In the genomic region with DNA sequence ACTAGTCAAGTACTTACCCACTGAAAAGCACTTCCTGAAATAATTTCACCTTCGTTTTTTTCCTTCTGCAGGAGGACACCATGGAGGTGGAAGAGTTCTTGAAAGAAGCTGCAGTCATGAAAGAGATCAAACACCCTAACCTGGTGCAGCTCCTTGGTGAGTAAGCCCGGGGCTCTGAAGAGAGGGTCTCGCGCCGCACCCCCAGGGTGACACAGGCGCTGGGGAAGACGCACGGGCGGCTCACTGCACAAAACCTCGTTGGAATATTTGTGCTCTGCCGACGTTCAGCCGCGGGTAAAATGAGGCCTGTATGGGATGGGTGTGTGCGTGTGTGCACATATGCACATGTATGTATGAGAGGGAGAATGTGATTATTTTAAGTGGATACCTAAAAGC, we compare ENCODE assay signal across 23 cellular contexts. TPM values are rescaled to one million over a fixed set of nuclear protein-coding genes. Genes with fewer than 3 reads are reported as not detected.
DNase-seq lines count a peak whose midpoint lies in the region; ATAC-seq and TF ChIP-seq lines count a peak whose summit lies in the region.
"Had no signal": no experiment of that assay in that cellular context is flagged by ENCODE, and none has a peak within 500 bp of the region (broad histone marks: within the 10 kb centered on the region; RNA-seq: fewer than 3 reads in every experiment).

No MANE protein-coding gene starts in this region.

- no peak overlapping the region for H4K91ac ChIP-seq in mesenchymal stem cell (ENCODE audit: low read length)

- H3K9me3 ChIP-seq in left ventricle myocardium inferior (replicated peaks) (no peaks in the 10 kb centered on the region), aorta (ENCODE audit: control insufficient read depth, low read length) (no peaks in the 10 kb centered on the region), esophagus muscularis mucosa (no peaks in the 10 kb centered on the region), mesenchymal stem cell (ENCODE audit: control insufficient read depth, low read length) (no peaks in the 10 kb centered on the region)
- H3K9me3 ChIP-seq: BE2C, MG63 had no signal

- intact Hi-C loops in left ventricle myocardium inferior (cut with micrococcal nuclease) = loop anchor here (10.0 kb wide), 1 partner anchor 63 kb away; a partner anchor contains a TSS
- intact Hi-C loops in left cardiac atrium (cut with DNase I) = no loop called here
- intact Hi-C loops in aorta (cut with DNase I) = loop anchor here in 1 of 2 donors (5.0 kb wide), 1 partner anchor 175 kb away; no protein-coding TSS in a partner anchor
- intact Hi-C loops in esophagus muscularis mucosa (cut with DNase I) = no loop called here

- TF ChIP-seq CTCF in left ventricle myocardium inferior (IDR thresholded peaks at IDR 0.05; ENCODE audit: borderline replicate concordance) (no peak), esophagus muscularis mucosa (IDR thresholded peaks at IDR 0.05) (no peak)

- peaks cover 58% of the 10 kb centered on the region for H3K36me3 ChIP-seq in left ventricle myocardium inferior
- peaks cover 0 to 5% of the 10 kb centered on the region in 2 donors for H3K36me3 ChIP-seq in aorta (ENCODE audit: control insufficient read depth in 1 of 2, insufficient read depth in 2 of 2, low read length in 1 of 2)
- H3K36me3 ChIP-seq in esophagus muscularis mucosa = peaks cover 34 to 77% (median 63%) of the 10 kb centered on the region in 4 donors
- peaks cover 56 to 85% of the 10 kb centered on the region in 2 experiments for H3K36me3 ChIP-seq in mesenchymal stem cell (ENCODE audit: control insufficient read depth in 1 of 2, insufficient read depth in 2 of 2, low read depth in 1 of 2, low read length in 2 of 2)

- peaks cover 43% of the 10 kb centered on the region for H3K36me3 Mint-ChIP-seq in stimulated activated memory B cell treated with anti-CD40 and anti-IgM and Interleukin-4, amounts not matched to agents 10 μg/mL and 1 μg/mL and 100 μg/mL, for 72 hours

- H2BK12ac ChIP-seq in mesenchymal stem cell (ENCODE audit: low read length in 2 of 2) = no peak overlapping the region

- H4K8ac ChIP-seq in mesenchymal stem cell (ENCODE audit: low read length) = no peak overlapping the region

- no peak for TF ChIP-seq POLR2A in esophagus muscularis mucosa (IDR thresholded peaks at IDR 0.05; ENCODE audit: low read depth)

- H3K27me3 ChIP-seq in left ventricle myocardium inferior (ENCODE audit: low read depth) = no peaks in the 10 kb centered on the region
- H3K27me3 ChIP-seq in layer of hippocampus (ENCODE audit: control insufficient read depth, insufficient read depth, low read length) = no peaks in the 10 kb centered on the region
- H3K27me3 ChIP-seq in aorta (ENCODE audit: control insufficient read depth in 1 of 2, insufficient read depth in 2 of 2, low read length in 1 of 2) = no peaks in the 10 kb centered on the region
- no peaks in the 10 kb centered on the region for H3K27me3 ChIP-seq in esophagus muscularis mucosa
- H3K27me3 ChIP-seq in mesenchymal stem cell (ENCODE audit: control insufficient read depth in 1 of 2, insufficient read depth in 1 of 2, low read length in 2 of 2) = no peaks in the 10 kb centered on the region
- H3K27me3 ChIP-seq: BE2C, MG63 had no signal

- no peak overlapping the region for H3K4ac ChIP-seq in mesenchymal stem cell (ENCODE audit: low read depth in 1 of 2, low read length in 2 of 2)

- no peak overlapping the region for H3K14ac ChIP-seq in mesenchymal stem cell (ENCODE audit: low read length in 2 of 2)

- H3K4me1 ChIP-seq in left ventricle myocardium inferior (peaks cover 66% of the 10 kb centered on the region), aorta (ENCODE audit: control insufficient read depth in 1 of 2, insufficient read depth in 2 of 2, low read length in 2 of 2) (peaks cover 0 to 3% of the 10 kb centered on the region in 2 donors), esophagus muscularis mucosa (peaks cover 52 to 81% (median 79%) of the 10 kb centered on the region in 4 donors), mesenchymal stem cell (ENCODE audit: control insufficient read depth, insufficient read depth, low read depth, low read length) (peaks cover 14% of the 10 kb centered on the region)

- no peak overlapping the region for H2BK5ac ChIP-seq in mesenchymal stem cell (ENCODE audit: low read depth, low read length, poor library complexity, severe bottlenecking)

- no peak overlapping the region for H3K9ac ChIP-seq in mesenchymal stem cell (ENCODE audit: low read length)
- H3K9ac ChIP-seq: GM23248 had no signal

- no peak overlapping the region for H2AFZ ChIP-seq in mesenchymal stem cell (ENCODE audit: low read depth, low read length)
- H2AFZ ChIP-seq: GM23248 had no signal

- H3K23ac ChIP-seq in mesenchymal stem cell (ENCODE audit: low read length in 2 of 2) = no peak overlapping the region

- H3K4me3 ChIP-seq in left ventricle myocardium inferior = no peak overlapping the region
- no peak overlapping the region for H3K4me3 ChIP-seq in aorta (ENCODE audit: low read length in 2 of 2)
- H3K4me3 ChIP-seq in esophagus muscularis mucosa = no peak overlapping the region
- no peak overlapping the region for H3K4me3 ChIP-seq in mesenchymal stem cell (ENCODE audit: insufficient read depth in 1 of 2, low read depth in 1 of 2, low read length in 2 of 2)
- H3K4me3 ChIP-seq: GM23248, MG63 had no signal

- no peak overlapping the region for H3K18ac ChIP-seq in mesenchymal stem cell (ENCODE audit: low read depth in 1 of 2, low read length in 2 of 2)

- no peak overlapping the region for H2BK15ac ChIP-seq in mesenchymal stem cell (ENCODE audit: low read depth, poor library complexity, severe bottlenecking)

- H2AK5ac ChIP-seq in mesenchymal stem cell (ENCODE audit: low read length, severe bottlenecking) = no peak overlapping the region

- no peak for TF ChIP-seq EP300 in esophagus muscularis mucosa (IDR thresholded peaks at IDR 0.05)

- peaks cover 20% of the 10 kb centered on the region for H3K79me1 ChIP-seq in mesenchymal stem cell (replicated peaks; ENCODE audit: low read length, poor library complexity, severe bottlenecking)

- H2BK120ac ChIP-seq in mesenchymal stem cell (ENCODE audit: low read depth, low read length) = no peak overlapping the region

- H3K9me3 Mint-ChIP-seq in stimulated activated memory B cell treated with anti-CD40 and anti-IgM and Interleukin-4, amounts not matched to agents 10 μg/mL and 1 μg/mL and 100 μg/mL, for 72 hours = no peaks in the 10 kb centered on the region

- DNase-seq in left ventricle myocardium inferior (no peak), left cardiac atrium (no peak), aorta (peak; percentile 40 to 70), esophagus muscularis mucosa (ENCODE audit: extremely low spot score) (no peak), mesenchymal stem cell (no peak)
- DNase-seq: 8988T, ACHN, BE2C, Calu3, DMS79 treated with DMSO at 0.1 percent for 48 hours, GM23248, H7, IMR-90, KG1, MG63, NCI-H2029 treated with DMSO at 0.1 percent for 48 hours, NCI-H526 treated with DMSO at 0.1 percent for 48 hours, RPMI8226, SHP77 treated with DMSO at 0.1 percent for 48 hours had no signal

- H3K27ac ChIP-seq in left ventricle myocardium inferior (replicated peaks) (peak overlapping the region; percentile 91), layer of hippocampus (ENCODE audit: low read depth, low read length) (peak overlapping the region; percentile 71), aorta (ENCODE audit: low read depth in 1 of 2, low read length in 2 of 2) (no peak overlapping the region), esophagus muscularis mucosa (replicated peaks in 1 of 4) (peak overlapping the region in 2 of 4 donors; percentile 65 to 77), mesenchymal stem cell (ENCODE audit: low read length, poor library complexity, severe bottlenecking) (no peak overlapping the region)
- H3K27ac ChIP-seq: GM23248 had no signal

- no peak overlapping the region for H3K4me2 ChIP-seq in mesenchymal stem cell (ENCODE audit: low read length, poor library complexity, severe bottlenecking)

- 81 to 85% methylated on average over 15 of the region's 15 CpGs for WGBS in aorta, 2 donors
- 88% methylated on average over 15 of the region's 15 CpGs for WGBS in esophagus muscularis mucosa
- 97% methylated on average over 15 of the region's 15 CpGs for WGBS in mesenchymal stem cell

- no peaks in the 10 kb centered on the region for H3K27me3 Mint-ChIP-seq in stimulated activated memory B cell treated with anti-CD40 and anti-IgM and Interleukin-4, amounts not matched to agents 10 μg/mL and 1 μg/mL and 100 μg/mL, for 72 hours

- ATAC-seq in left cardiac atrium (no peak), aorta (ENCODE audit: low FRiP score) (no peak), HG03025 (IDR thresholded peaks at IDR 0.05; ENCODE audit: low FRiP score, unreplicated experiment) (no peak)
- ATAC-seq in stimulated activated memory B cell treated with anti-CD40 and anti-IgM and Interleukin-4, amounts not matched to agents 10 μg/mL and 1 μg/mL and 100 μg/mL, for 72 hours = no peak

- H3K4me1 Mint-ChIP-seq in stimulated activated memory B cell treated with anti-CD40 and anti-IgM and Interleukin-4, amounts not matched to agents 10 μg/mL and 1 μg/mL and 100 μg/mL, for 72 hours = peaks cover 26% of the 10 kb centered on the region

- H3K4me3 Mint-ChIP-seq in stimulated activated memory B cell treated with anti-CD40 and anti-IgM and Interleukin-4, amounts not matched to agents 10 μg/mL and 1 μg/mL and 100 μg/mL, for 72 hours = no peak overlapping the region

- H3K27ac Mint-ChIP-seq in stimulated activated memory B cell treated with anti-CD40 and anti-IgM and Interleukin-4, amounts not matched to agents 10 μg/mL and 1 μg/mL and 100 μg/mL, for 72 hours = peak overlapping the region; percentile 89

RNA-seq across cellular contexts. Expression of a gene that starts 24.6 kb away (rescaled TPM):
- total RNA-seq in left ventricle myocardium inferior = not detected
- total RNA-seq in left cardiac atrium = not detected
- not detected for total RNA-seq in aorta
- not detected for polyA plus RNA-seq in aorta
- total RNA-seq in esophagus muscularis mucosa = not detected
- not detected for polyA plus RNA-seq in mesenchymal stem cell (2013, experiment 1 of 2)
- polyA plus RNA-seq in mesenchymal stem cell (2013, experiment 2 of 2) = not detected
- total RNA-seq: Calu3, GM23248, H7, IMR-90, NCI-H460 had no signal
- polyA plus RNA-seq: IMR-90 had no signal

RNA-seq across cellular contexts. Expression of a gene that starts 37.0 kb away (rescaled TPM):
- total RNA-seq in left ventricle myocardium inferior (30.7 TPM), left cardiac atrium (10 to 100 TPM; 40.8 to 55.4 TPM), aorta (10 to 100 TPM; 91.7 to 98.7 TPM), esophagus muscularis mucosa (100 to 1,000 TPM in 3 of 4 donors, 10 to 100 TPM in 1; 90.9 to 151 (median 133) TPM)
- polyA plus RNA-seq in aorta = 10 to 100 TPM; 12.8 to 38.5 TPM
- polyA plus RNA-seq in mesenchymal stem cell (2013, experiment 1 of 2) = 49.4 TPM
- polyA plus RNA-seq in mesenchymal stem cell (2013, experiment 2 of 2) = 49.9 TPM

Comparison
In these comparisons a context has a peak if more than half of its experiments do, and no peak if none do; other contexts are left out.
1. DNase-seq: peak in aorta (2 of 2); none in left ventricle myocardium inferior (single experiment), left cardiac atrium (single experiment), esophagus muscularis mucosa (single experiment) and mesenchymal stem cell (single experiment).
2. H3K27ac ChIP-seq: peak in left ventricle myocardium inferior (single experiment) and layer of hippocampus (single experiment); none in aorta (0 of 2) and mesenchymal stem cell (single experiment).